In the genomic region with DNA sequence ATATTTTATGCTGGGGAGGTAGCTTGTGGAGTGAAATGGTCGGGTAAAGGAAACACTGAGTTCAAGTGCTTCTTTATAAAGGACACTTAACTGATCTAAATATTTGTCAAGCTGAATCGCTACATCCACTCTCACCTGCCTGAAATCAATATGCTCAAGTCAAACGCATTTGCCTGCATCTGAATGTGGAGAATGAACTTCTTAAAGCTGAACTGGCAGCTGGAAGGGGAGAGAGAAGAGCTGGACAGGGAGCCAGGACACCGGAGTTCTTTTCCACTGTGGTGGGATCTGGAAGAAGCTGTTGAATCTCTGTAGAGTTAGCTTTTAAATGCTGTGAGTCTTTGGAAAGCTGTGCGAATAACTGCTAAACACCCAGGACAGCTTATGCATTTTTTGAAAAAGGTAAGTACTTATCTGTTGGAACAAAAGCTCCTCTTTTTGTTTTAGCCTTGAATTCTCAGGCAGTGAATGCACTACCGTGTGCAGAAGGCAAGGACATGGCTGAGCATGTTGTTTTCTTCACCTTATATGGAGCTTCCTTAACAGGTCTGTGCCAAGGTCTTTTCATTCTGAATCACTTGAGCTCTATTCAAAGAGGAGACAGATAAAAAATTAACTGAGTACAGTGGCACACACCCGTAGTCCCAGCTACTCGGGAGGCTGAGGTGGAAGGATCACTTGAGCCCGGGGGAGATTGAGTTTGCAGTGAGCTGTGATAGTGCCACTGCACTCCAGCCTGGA, we compare ENCODE assay signal across 9 cellular contexts.
DNase-seq lines count a peak whose midpoint lies in the region; ATAC-seq lines count a peak whose summit lies in the region.
"Had no signal": no experiment of that assay in that cellular context is flagged by ENCODE, and none has a peak within 500 bp of the region (broad histone marks: within the 10 kb centered on the region; RNA-seq: fewer than 3 reads in every experiment).

No MANE protein-coding gene starts in this region.

- H3K4me3 ChIP-seq in subcutaneous abdominal adipose tissue (ENCODE audit: low read depth in 1 of 5, low read length in 5 of 5) = no peak overlapping the region
- H3K4me3 ChIP-seq: BLaER1 had no signal

- no peaks in the 10 kb centered on the region for H3K27me3 ChIP-seq in subcutaneous abdominal adipose tissue (ENCODE audit: control insufficient read depth in 5 of 5, insufficient read depth in 4 of 5, low read length in 5 of 5)
- H3K27me3 ChIP-seq: BLaER1 had no signal

- ATAC-seq in esophagus mucosa (peak; percentile 93), T-helper 17 cell (no peak)

- no peak overlapping the region for H3K27ac Mint-ChIP-seq in T-helper 17 cell

- H3K36me3 ChIP-seq in subcutaneous abdominal adipose tissue (ENCODE audit: control insufficient read depth in 5 of 5, insufficient read depth in 5 of 5, low read length in 5 of 5) = no peaks in the 10 kb centered on the region
- H3K36me3 ChIP-seq: BLaER1 had no signal

- no peak overlapping the region for H3K9ac ChIP-seq in subcutaneous abdominal adipose tissue (ENCODE audit: low read length in 5 of 5)
- H3K9ac ChIP-seq: BLaER1 had no signal

- no peaks in the 10 kb centered on the region for H3K36me3 Mint-ChIP-seq in T-helper 17 cell (ENCODE audit: low read depth)

- peak; percentile 17 for DNase-seq in activated CD4-positive, alpha-beta T cell treated with anti-CD3 and anti-CD28 coated beads for 48 hours
- no peak for DNase-seq in activated CD4-positive, alpha-beta T cell treated with anti-CD3 and anti-CD28 coated beads, Interleukin-2, amount 50 U/mL, for 4 hours
- peak; percentile 70 for DNase-seq in NCI-H510A treated with DMSO at 0.1 percent for 48 hours (lab: John Stamatoyannopoulos, UW)
- DNase-seq in stimulated activated CD4-positive, alpha-beta T cell treated with anti-CD3 and anti-CD28 coated beads, Interleukin-12 subunit alpha, Interleukin-12 subunit beta, amount 100 ng/mL, for 4 hours = no peak
- no peak for DNase-seq in T-helper 17 cell
- no peak for DNase-seq in HT-29 (ENCODE audit: low spot score)

- H3K27me3 Mint-ChIP-seq in T-helper 17 cell = no peaks in the 10 kb centered on the region

- no peak overlapping the region for H3K4me3 Mint-ChIP-seq in T-helper 17 cell

- H3K4me1 ChIP-seq in subcutaneous abdominal adipose tissue (ENCODE audit: control insufficient read depth in 5 of 5, insufficient read depth in 5 of 5, low read length in 5 of 5) = peaks cover 5 to 21% (median 13%) of the 10 kb centered on the region in 5 donors

- no peaks in the 10 kb centered on the region for H3K9me3 ChIP-seq in subcutaneous abdominal adipose tissue (ENCODE audit: control insufficient read depth in 5 of 5, low read length in 5 of 5)
- no peaks in the 10 kb centered on the region for H3K9me3 ChIP-seq in T-helper 17 cell (ENCODE audit: control insufficient read depth, low read length, poor library complexity, severe bottlenecking)
- H3K9me3 ChIP-seq: BLaER1 had no signal

- peaks cover 2% of the 10 kb centered on the region for H3K4me1 Mint-ChIP-seq in T-helper 17 cell

- peak overlapping the region; percentile 6 for H3K27ac ChIP-seq in subcutaneous abdominal adipose tissue (ENCODE audit: low read depth, low read length)
- H3K27ac ChIP-seq: BLaER1 had no signal

Comparison
In these comparisons a context has a peak if more than half of its experiments do, and no peak if none do; other contexts are left out.
1. DNase-seq: peak in activated CD4-positive, alpha-beta T cell treated with anti-CD3 and anti-CD28 coated beads for 48 hours (single experiment) and NCI-H510A treated with DMSO at 0.1 percent for 48 hours (single experiment); none in activated CD4-positive, alpha-beta T cell treated with anti-CD3 and anti-CD28 coated beads, Interleukin-2, amount 50 U/mL, for 4 hours (0 of 2), stimulated activated CD4-positive, alpha-beta T cell treated with anti-CD3 and anti-CD28 coated beads, Interleukin-12 subunit alpha, Interleukin-12 subunit beta, amount 100 ng/mL, for 4 hours (single experiment), T-helper 17 cell (0 of 3) and HT-29 (single experiment).